14 cellular contexts compared by ENCODE assay signal in the genomic region with DNA sequence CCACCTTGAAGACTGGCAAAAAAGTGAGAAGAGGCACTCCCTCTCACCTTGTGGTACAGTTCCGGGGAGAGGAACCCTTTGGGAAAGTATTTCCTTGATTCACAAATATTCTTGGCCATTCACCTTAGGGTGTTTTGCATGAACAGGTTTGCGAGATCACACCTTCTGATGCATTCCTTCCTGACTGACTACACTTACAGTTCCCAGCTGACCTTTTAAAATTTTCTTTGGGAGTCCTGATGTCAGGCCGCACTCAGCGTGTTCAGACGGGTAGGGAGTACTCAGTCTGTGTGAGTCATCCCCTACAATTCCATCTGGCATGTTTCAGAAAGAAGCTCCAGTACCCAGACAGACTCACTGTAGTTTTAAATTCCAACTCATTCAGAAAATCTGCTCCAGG. TPM values are rescaled to one million over a fixed set of nuclear protein-coding genes. Genes with fewer than 3 reads are reported as not detected.
DNase-seq lines count a peak whose midpoint lies in the region; ATAC-seq and TF ChIP-seq lines count a peak whose summit lies in the region.
"Had no signal": no experiment of that assay in that cellular context is flagged by ENCODE, and none has a peak within 500 bp of the region (broad histone marks: within the 10 kb centered on the region; RNA-seq: fewer than 3 reads in every experiment).

No MANE protein-coding gene starts in this region.

- POLR2A ChIA-PET in MCF 10A (lab: Yijun Ruan, JAX): interaction anchor here (0.5 to 4.8 kb wide), 16 partner anchors 10 to 1762 kb away, joined by 3 to 84 read pairs (median 5); no protein-coding TSS in a partner anchor

- H3K9me3 Mint-ChIP-seq in MCF 10A (ENCODE audit: unreplicated experiment): no peaks in the 10 kb centered on the region
- H3K9me3 Mint-ChIP-seq: activated CD4-positive, alpha-beta memory T cell treated with anti-CD3 and anti-CD28 coated beads for 36 hours; activated naive CD4-positive, alpha-beta T cell treated with anti-CD3 and anti-CD28 coated beads, Interleukin-2, amount 50 U/mL, for 72 hours; endodermal cell had no signal

- peaks cover 36% of the 10 kb centered on the region for H3K4me1 Mint-ChIP-seq in MCF 10A (ENCODE audit: insufficient read depth, unreplicated experiment)

- H3K27me3 Mint-ChIP-seq in MCF 10A (ENCODE audit: insufficient read depth, unreplicated experiment): no peaks in the 10 kb centered on the region

- no peak for ATAC-seq in HG02588 (IDR thresholded peaks at IDR 0.05; ENCODE audit: unreplicated experiment)
- ATAC-seq in GM21717 (IDR thresholded peaks at IDR 0.05; ENCODE audit: unreplicated experiment): no peak
- ATAC-seq: activated naive CD4-positive, alpha-beta T cell treated with anti-CD3 and anti-CD28 coated beads, Interleukin-2, amount 50 U/mL, for 72 hours had no signal

- DNase-seq in AG10803 (ENCODE audit: low read depth) (peak; percentile 8), HS-5 (ENCODE audit: low read depth) (peak; percentile 60), MCF 10A (ENCODE audit: unreplicated experiment) (peak; percentile 94), left kidney (ENCODE audit: low read depth, low spot score) (peak; percentile 5), epidermal melanocyte (ENCODE audit: insufficient read length, low spot score) (no peak), NCI-H510A (lab: John Stamatoyannopoulos, UW) (no peak)
- DNase-seq: activated CD4-positive, alpha-beta memory T cell treated with anti-CD3 and anti-CD28 coated beads for 36 hours; endodermal cell; NCI-H2227 treated with DMSO at 0.1 percent for 48 hours; nucleus accumbens had no signal

- H3K36me3 Mint-ChIP-seq in MCF 10A (ENCODE audit: insufficient read depth, unreplicated experiment): no peaks in the 10 kb centered on the region
- H3K36me3 Mint-ChIP-seq: activated CD4-positive, alpha-beta memory T cell treated with anti-CD3 and anti-CD28 coated beads for 36 hours; activated naive CD4-positive, alpha-beta T cell treated with anti-CD3 and anti-CD28 coated beads, Interleukin-2, amount 50 U/mL, for 72 hours had no signal

- H3K4me3 ChIP-seq in AG10803 (ENCODE audit: low read length): no peak overlapping the region
- H3K4me3 ChIP-seq: SK-N-MC had no signal

- CTCF ChIA-PET in MCF 10A (lab: Yijun Ruan, JAX): interaction anchor here (1.7 to 2.1 kb wide), 3 partner anchors 34 to 66 kb away, joined by 6 to 12 read pairs (median 10); no protein-coding TSS in a partner anchor

- no TSS peak for BruUV-seq in MCF 10A (replicated peaks; lab: Mats Ljungman, UMichigan)

- intact Hi-C loops in MCF 10A (cut with micrococcal nuclease): loop anchor here (2.0 kb wide), 1 partner anchor 31 kb away; no protein-coding TSS in a partner anchor

- H3K27ac Mint-ChIP-seq in MCF 10A (ENCODE audit: low read depth, unreplicated experiment): peak overlapping the region; percentile 95
- H3K27ac Mint-ChIP-seq: activated CD4-positive, alpha-beta memory T cell treated with anti-CD3 and anti-CD28 coated beads for 36 hours; activated naive CD4-positive, alpha-beta T cell treated with anti-CD3 and anti-CD28 coated beads, Interleukin-2, amount 50 U/mL, for 72 hours had no signal

- peak overlapping the region; percentile 48 for H3K4me3 Mint-ChIP-seq in MCF 10A (ENCODE audit: unreplicated experiment)
- H3K4me3 Mint-ChIP-seq: activated CD4-positive, alpha-beta memory T cell treated with anti-CD3 and anti-CD28 coated beads for 36 hours; endodermal cell had no signal

- TF ChIP-seq CTCF in AG10803 (conservative IDR thresholded peaks at IDR 0.05; ENCODE audit: low read length) (no peak), MCF 10A (IDR thresholded peaks at IDR 0.05; ENCODE audit: unreplicated experiment) (no peak)

RNA-seq across cellular contexts. Expression of a gene that starts 1.7 kb away (rescaled TPM):
- 1.2 and 4.0 TPM in 2 replicates for total RNA-seq in MCF 10A (2022)
- total RNA-seq: activated CD4-positive, alpha-beta memory T cell treated with anti-CD3 and anti-CD28 coated beads for 36 hours; activated naive CD4-positive, alpha-beta T cell treated with anti-CD3 and anti-CD28 coated beads, Interleukin-2, amount 50 U/mL, for 72 hours had no signal

Comparison
In these comparisons a context has a peak if more than half of its experiments do, and no peak if none do; other contexts are left out.
1. DNase-seq: peak in AG10803 (single experiment), HS-5 (single experiment), MCF 10A (single experiment) and left kidney (single experiment); none in epidermal melanocyte (single experiment) and NCI-H510A (single experiment).